In the genomic region with DNA sequence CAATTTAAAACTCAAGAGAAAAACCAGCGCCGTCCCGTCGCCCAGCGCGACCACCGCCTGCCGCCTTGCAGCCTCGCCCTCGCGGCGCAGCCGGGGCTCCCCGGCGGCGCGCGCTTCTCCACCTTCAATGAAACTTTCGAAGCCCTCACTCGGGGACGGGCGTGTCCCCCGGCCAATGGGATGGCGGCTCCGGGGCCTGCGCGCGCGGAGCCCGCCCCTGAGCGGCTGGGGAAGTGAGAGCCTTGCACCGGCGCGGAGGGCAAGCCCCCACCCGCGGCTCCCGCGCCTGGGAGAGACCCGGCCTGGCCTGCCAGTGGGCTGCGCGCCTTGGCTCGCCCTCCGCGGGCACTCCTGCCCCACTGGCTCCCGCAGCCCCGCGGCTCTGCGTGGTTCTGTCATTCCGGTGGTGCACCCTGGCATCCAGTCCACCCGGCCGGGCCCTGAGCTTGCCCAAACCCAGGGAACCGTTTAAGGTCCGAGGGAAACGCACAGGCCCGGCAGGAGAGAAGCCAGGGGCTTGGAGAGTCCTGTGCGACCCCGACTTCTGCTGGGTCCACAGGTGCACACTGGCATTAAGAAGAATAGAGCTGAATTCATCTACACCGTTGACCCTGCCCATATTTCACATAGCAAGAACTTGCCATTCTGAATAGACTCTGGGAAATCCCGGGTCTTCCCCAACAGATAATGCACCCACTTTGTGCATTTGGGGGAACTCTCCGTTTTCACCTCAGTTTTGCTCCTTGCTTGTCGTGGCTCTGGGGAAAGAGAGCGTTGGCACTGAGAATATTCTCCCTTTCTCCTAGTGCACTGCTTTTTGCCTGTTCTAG, we compare ENCODE assay signal across 7 cellular contexts. TPM values are rescaled to one million over a fixed set of nuclear protein-coding genes. Genes with fewer than 3 reads are reported as not detected.
DNase-seq lines count a peak whose midpoint lies in the region; ATAC-seq and TF ChIP-seq lines count a peak whose summit lies in the region.

A gene (minus strand): TSS at position 129 of the 830 bp plus-strand sequence. CDS start 981 bp downstream, outside the sequence.

- peaks cover 5% of the 10 kb centered on the region for H3K36me3 Mint-ChIP-seq in glutamatergic neuron (ENCODE audit: unreplicated experiment)

- no peaks in the 10 kb centered on the region for H3K27me3 ChIP-seq in parathyroid adenoma (ENCODE audit: control insufficient read depth, insufficient read depth, low read length)
- H3K27me3 ChIP-seq in Karpas-422 (ENCODE audit: low read length) = no peaks in the 10 kb centered on the region

- H3K9me2 ChIP-seq in Karpas-422 (replicated peaks; ENCODE audit: insufficient read depth, low read length) = no peaks in the 10 kb centered on the region

- ATAC-seq in GM18505 (IDR thresholded peaks at IDR 0.05; ENCODE audit: unreplicated experiment) = peak; percentile 92
- peak; percentile 89 for ATAC-seq in HG02610 (IDR thresholded peaks at IDR 0.05; ENCODE audit: unreplicated experiment)

- H3K4me2 ChIP-seq in parathyroid adenoma (ENCODE audit: low read length) (peak within 1 kb of the TSS; percentile 69), Karpas-422 (ENCODE audit: low read depth, low read length, poor library complexity, severe bottlenecking) (no peak within 1 kb of the TSS)

- H3K4me1 ChIP-seq in parathyroid adenoma = no peaks in the 10 kb centered on the region
- H3K4me1 ChIP-seq in Karpas-422 (ENCODE audit: low read length) = no peaks in the 10 kb centered on the region

- H3K9me3 Mint-ChIP-seq in glutamatergic neuron (ENCODE audit: unreplicated experiment) = peaks cover 8% of the 10 kb centered on the region

- H3K27ac Mint-ChIP-seq in glutamatergic neuron (ENCODE audit: unreplicated experiment) = no peak within 1 kb of the TSS

- DNase-seq in SK-N-MC (ENCODE audit: low read depth, low spot score) = no peak
- DNase-seq in glutamatergic neuron = peak; percentile 76
- DNase-seq in Karpas-422 = no peak
- DNase-seq in NCI-H2029 treated with DMSO at 0.1 percent for 48 hours (lab: John Stamatoyannopoulos, UW) = no peak

- no peaks in the 10 kb centered on the region for H3K79me2 ChIP-seq in parathyroid adenoma
- H3K79me2 ChIP-seq in Karpas-422 (ENCODE audit: low read length) = no peaks in the 10 kb centered on the region

- H2AFZ ChIP-seq in parathyroid adenoma (peak within 1 kb of the TSS; percentile 47), Karpas-422 (ENCODE audit: low read length) (no peak within 1 kb of the TSS)

- TF ChIP-seq CTCF in glutamatergic neuron (IDR thresholded peaks at IDR 0.05; ENCODE audit: partially characterized antibody, unreplicated experiment) (no peak), parathyroid adenoma (IDR thresholded peaks at IDR 0.05) (no peak)

- H3K9me3 ChIP-seq in SK-N-MC (ENCODE audit: low read depth, low read length) (no peaks in the 10 kb centered on the region), parathyroid adenoma (ENCODE audit: control insufficient read depth, low read length) (no peaks in the 10 kb centered on the region), Karpas-422 (ENCODE audit: low read length) (no peaks in the 10 kb centered on the region)

- TF ChIP-seq POLR2A in GM18505 (IDR thresholded peaks at IDR 0.05; ENCODE audit: borderline replicate concordance, extremely low read depth, insufficient read depth, insufficient read length) = peak; percentile 70

- H3K36me3 ChIP-seq in SK-N-MC (ENCODE audit: insufficient read depth, low read length) (no peaks in the 10 kb centered on the region), parathyroid adenoma (ENCODE audit: control insufficient read depth, insufficient read depth, low read length) (no peaks in the 10 kb centered on the region), Karpas-422 (ENCODE audit: insufficient read depth, low read length) (no peaks in the 10 kb centered on the region)

- H3K27me3 Mint-ChIP-seq in glutamatergic neuron (ENCODE audit: unreplicated experiment) = peaks cover 17% of the 10 kb centered on the region

- H3K9ac ChIP-seq in SK-N-MC (ENCODE audit: insufficient read length) (peak within 1 kb of the TSS; percentile 77), parathyroid adenoma (no peak within 1 kb of the TSS), Karpas-422 (ENCODE audit: low read length) (no peak within 1 kb of the TSS)

- H4K20me1 ChIP-seq in Karpas-422 (ENCODE audit: insufficient read depth, low read depth, low read length) = no peaks in the 10 kb centered on the region

- peak within 1 kb of the TSS; percentile 87 for H3K4me3 ChIP-seq in SK-N-MC
- H3K4me3 ChIP-seq in parathyroid adenoma (ENCODE audit: low read depth, low read length) = peak within 1 kb of the TSS; percentile 18
- no peak within 1 kb of the TSS for H3K4me3 ChIP-seq in Karpas-422 (ENCODE audit: low read length)

- H3K4me3 Mint-ChIP-seq in glutamatergic neuron (ENCODE audit: unreplicated experiment) = peak within 1 kb of the TSS; percentile 93

- H3K27ac ChIP-seq in SK-N-MC (no peak within 1 kb of the TSS), parathyroid adenoma (no peak within 1 kb of the TSS), Karpas-422 (ENCODE audit: low read length) (no peak within 1 kb of the TSS)

- peaks cover 3% of the 10 kb centered on the region for H3K4me1 Mint-ChIP-seq in glutamatergic neuron (ENCODE audit: low read depth, unreplicated experiment)

RNA-seq across cellular contexts. Expression of the gene that starts here (rescaled TPM):
- 50.1 TPM for total RNA-seq in glutamatergic neuron (ENCODE audit: unreplicated experiment)
- total RNA-seq in Karpas-422 (2014; rRNA removed; shearing (Covaris generic); ENCODE audit: low replicate concordance) = not detected in 2 replicates

Comparison
In these comparisons a context has a peak if more than half of its experiments do, and no peak if none do; other contexts are left out.
1. RNA of the gene that starts here (total RNA-seq): 50.1 TPM in glutamatergic neuron (single experiment); not detected in Karpas-422; every median in the first group is over 10 times any median in the second.